8 cellular contexts compared by ENCODE assay signal in the genomic region with DNA sequence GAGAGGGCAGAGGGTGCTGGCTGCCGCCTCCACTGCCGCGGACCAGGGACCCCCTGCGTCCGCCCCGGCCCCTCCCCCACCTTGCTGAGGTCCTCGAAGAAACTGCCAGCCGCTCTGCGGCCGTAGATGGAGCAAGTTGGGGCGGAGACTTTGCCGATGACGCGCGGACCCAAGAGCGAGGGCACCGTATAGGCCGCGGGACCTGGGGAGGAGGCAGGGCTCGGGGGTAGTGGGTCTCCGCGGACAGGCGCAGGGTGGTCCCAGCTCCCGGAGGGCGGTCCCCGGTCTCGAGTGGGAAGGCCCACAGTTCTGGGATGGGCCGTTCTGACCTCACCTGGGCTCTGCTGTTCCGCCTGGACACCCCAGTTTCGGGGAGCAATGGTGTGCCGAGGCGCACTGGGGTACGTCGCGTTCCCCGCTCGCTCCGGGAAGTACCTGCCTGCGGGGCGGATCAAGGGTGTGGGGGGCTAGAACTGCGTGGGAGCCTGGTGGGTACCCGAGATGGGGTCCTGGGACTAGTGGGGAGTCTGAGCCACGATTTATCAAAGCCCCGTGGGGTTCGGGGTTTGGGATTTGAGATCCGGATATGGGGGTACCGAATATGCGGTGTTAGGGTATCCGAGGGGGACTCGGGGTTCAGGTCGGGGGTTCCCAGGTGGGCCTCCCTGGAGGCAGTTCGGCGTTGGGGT. TPM values are rescaled to one million over a fixed set of nuclear protein-coding genes. Genes with fewer than 3 reads are reported as not detected.
A peak's percentile ranks its signal among the peaks of the same experiment; 100 is the strongest.
DNase-seq lines count a peak whose midpoint lies in the region; ATAC-seq, FAIRE-seq and TF ChIP-seq lines count a peak whose summit lies in the region.

No MANE protein-coding gene starts in this region.

- peak; percentile 75 for DNase-seq in GM12892 (ENCODE audit: insufficient read length)
- DNase-seq in NAMALWA (ENCODE audit: low spot score): peak; percentile 90
- DNase-seq in activated CD4-positive, alpha-beta T cell treated with anti-CD3 and anti-CD28 coated beads for 4 hours: peak; percentile 74 to 86
- peak; percentile 57 to 78 for DNase-seq in lung microvascular endothelial cell (ENCODE audit: low read depth in 2 of 2)
- peak; percentile 71 for DNase-seq in stimulated activated CD8-positive, alpha-beta memory T cell treated with anti-CD3 and anti-CD28 coated beads, Interleukin-12 subunit alpha, Interleukin-12 subunit beta, amount 100 ng/mL, for 24 hours (ENCODE audit: extremely low read depth)
- DNase-seq in NCI-H2227 (lab: John Stamatoyannopoulos, UW; ENCODE audit: unreplicated experiment): no peak

- no peaks in the 10 kb centered on the region for H3K9me3 Mint-ChIP-seq in dendritic cell treated with granulocyte-macrophage colony-stimulating factor and Interleukin-4, amounts not matched to agents 40 ng/mL and 50 ng/mL, for 4 days

- TF ChIP-seq POLR2A in GM12892 (IDR thresholded peaks at IDR 0.05; ENCODE audit: low read depth, low read length): peak; percentile 77

- peak; percentile 97 for FAIRE-seq in GM12892 (lab: Jason Lieb, UNC)

- peaks cover 66% of the 10 kb centered on the region for H3K36me3 Mint-ChIP-seq in dendritic cell treated with granulocyte-macrophage colony-stimulating factor and Interleukin-4, amounts not matched to agents 40 ng/mL and 50 ng/mL, for 4 days (ENCODE audit: low read depth)

- no peaks in the 10 kb centered on the region for H3K27me3 Mint-ChIP-seq in dendritic cell treated with granulocyte-macrophage colony-stimulating factor and Interleukin-4, amounts not matched to agents 40 ng/mL and 50 ng/mL, for 4 days

- ATAC-seq in HG03196 (IDR thresholded peaks at IDR 0.05; ENCODE audit: unreplicated experiment): no peak

- intact Hi-C loops in dendritic cell treated with granulocyte-macrophage colony-stimulating factor and Interleukin-4, amounts not matched to agents 40 ng/mL and 50 ng/mL, for 4 days (cut with micrococcal nuclease): loop anchor here (1.0 to 2.0 kb wide), 2 partner anchors 8 to 52 kb away; a partner anchor contains a TSS

- H3K4me1 Mint-ChIP-seq in dendritic cell treated with granulocyte-macrophage colony-stimulating factor and Interleukin-4, amounts not matched to agents 40 ng/mL and 50 ng/mL, for 4 days (ENCODE audit: low read depth): peaks cover 62% of the 10 kb centered on the region

- H3K27ac Mint-ChIP-seq in dendritic cell treated with granulocyte-macrophage colony-stimulating factor and Interleukin-4, amounts not matched to agents 40 ng/mL and 50 ng/mL, for 4 days: peak overlapping the region; percentile 95

- H3K4me3 Mint-ChIP-seq in dendritic cell treated with granulocyte-macrophage colony-stimulating factor and Interleukin-4, amounts not matched to agents 40 ng/mL and 50 ng/mL, for 4 days: peak overlapping the region; percentile 97

RNA-seq across cellular contexts. Expression of a gene that starts 1.2 kb away (rescaled TPM):
- 9.6 TPM for polyA plus RNA-seq in GM12892 (2012; ENCODE audit: missing spikeins)
- total RNA-seq in lung microvascular endothelial cell: 8.9 and 19.8 TPM in 2 replicates

RNA-seq across cellular contexts. Expression of a gene that starts 5.6 kb away (rescaled TPM):
- 2.5 TPM for polyA plus RNA-seq in GM12892 (2012; ENCODE audit: missing spikeins)
- total RNA-seq in lung microvascular endothelial cell: 1.3 and 2.4 TPM in 2 replicates

RNA-seq across cellular contexts. Expression of a gene that starts 14.7 kb away (rescaled TPM):
- 0.47 TPM for polyA plus RNA-seq in GM12892 (2012; ENCODE audit: missing spikeins)
- not detected in 2 replicates for total RNA-seq in lung microvascular endothelial cell

RNA-seq across cellular contexts. Expression of a gene that starts 23.0 kb away (rescaled TPM):
- 29.4 TPM for polyA plus RNA-seq in GM12892 (2012; ENCODE audit: missing spikeins)
- 14.5 and 17.0 TPM in 2 replicates for total RNA-seq in lung microvascular endothelial cell

RNA-seq across cellular contexts. Expression of a gene that starts 23.5 kb away (rescaled TPM):
- 6.7 TPM for polyA plus RNA-seq in GM12892 (2012; ENCODE audit: missing spikeins)
- total RNA-seq in lung microvascular endothelial cell: 18.7 and 27.0 TPM in 2 replicates
